In the genomic region with DNA sequence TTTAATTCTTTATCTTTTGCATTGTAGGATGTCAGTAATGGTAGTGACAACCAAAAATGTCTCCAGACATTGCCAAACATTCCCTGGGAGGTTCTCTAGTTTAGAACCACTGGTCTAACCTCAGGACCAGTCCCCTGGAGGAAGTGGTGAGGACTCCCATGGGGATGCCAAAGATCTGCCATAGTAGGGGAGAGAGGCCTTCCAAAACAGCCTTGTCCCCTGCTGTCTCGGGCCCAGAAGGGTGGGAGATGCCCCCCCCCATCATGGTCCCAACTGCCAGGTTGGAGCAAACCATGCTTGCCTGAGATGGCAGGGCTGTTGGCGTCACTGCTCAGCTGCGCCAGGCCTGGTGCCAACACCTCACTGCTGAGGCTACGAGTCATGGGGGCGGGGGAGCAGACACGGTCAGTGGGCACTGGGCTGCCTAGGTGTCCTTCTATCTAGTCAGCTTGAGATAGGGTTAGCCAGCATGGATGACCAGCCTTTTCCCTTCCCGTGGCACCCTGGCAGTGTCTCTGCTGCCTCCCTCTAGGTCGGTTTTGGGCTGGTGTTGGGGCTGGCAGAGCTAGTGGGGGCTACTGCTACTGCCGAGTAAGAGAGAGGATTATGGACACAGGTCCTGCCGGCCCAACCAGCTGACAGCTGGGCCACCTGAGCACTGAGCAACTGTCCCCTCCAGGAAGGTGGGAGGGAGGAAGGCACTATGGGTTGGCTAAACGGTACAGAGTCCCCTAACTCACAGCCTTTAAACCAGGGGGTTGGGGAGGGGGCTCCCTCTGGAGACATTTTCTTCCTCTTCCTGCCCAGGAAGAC, we compare ENCODE assay signal across 10 cellular contexts. TPM values are rescaled to one million over a fixed set of nuclear protein-coding genes. Genes with fewer than 3 reads are reported as not detected.
A peak's percentile ranks its signal among the peaks of the same experiment; 100 is the strongest.
DNase-seq lines count a peak whose midpoint lies in the region; ATAC-seq lines count a peak whose summit lies in the region.
"Had no signal": no experiment of that assay in that cellular context is flagged by ENCODE, and none has a peak within 500 bp of the region (broad histone marks: within the 10 kb centered on the region; RNA-seq: fewer than 3 reads in every experiment).

No MANE protein-coding gene starts in this region.

- no peak for ATAC-seq in T-helper 17 cell
- no peak for ATAC-seq in stimulated activated naive CD8-positive, alpha-beta T cell treated with anti-CD3 and anti-CD28 coated beads, Interleukin-15, Interleukin-2, amounts not matched to agents 100 U/mL and 50 U/mL, for 24 hours
- ATAC-seq: CD8-positive, alpha-beta T cell had no signal

- no peaks in the 10 kb centered on the region for H3K9me3 ChIP-seq in T-helper 17 cell (ENCODE audit: control insufficient read depth, low read length, poor library complexity, severe bottlenecking)

- H3K4me3 Mint-ChIP-seq in activated T-cell treated with anti-CD3 and anti-CD28 coated beads, Interleukin-2, amount 50 U/mL, for 24 hours: no peak overlapping the region
- no peak overlapping the region for H3K4me3 Mint-ChIP-seq in T-helper 17 cell
- H3K4me3 Mint-ChIP-seq in activated T-helper 1 cell treated with anti-CD3 and anti-CD28 coated beads, Interleukin-12 subunit alpha, Interleukin-12 subunit beta, Interleukin-2, Interleukin-4 antibody, amounts not matched to agents 30 ng/mL and 10 ng/mL and 1 ng/mL, durations not matched to agents 14 hours and 24 hours and 36 hours: no peak overlapping the region
- H3K4me3 Mint-ChIP-seq: activated naive CD4-positive, alpha-beta T cell treated with anti-CD3 and anti-CD28 coated beads, Interleukin-2, amount 50 U/mL, for 24 hours; CD8-positive, alpha-beta T cell had no signal

- peaks cover 27% of the 10 kb centered on the region for H3K4me1 Mint-ChIP-seq in activated T-cell treated with anti-CD3 and anti-CD28 coated beads, Interleukin-2, amount 50 U/mL, for 24 hours (ENCODE audit: low read depth)
- H3K4me1 Mint-ChIP-seq in T-helper 17 cell: peaks cover 31% of the 10 kb centered on the region
- peaks cover 39% of the 10 kb centered on the region for H3K4me1 Mint-ChIP-seq in activated T-helper 1 cell treated with anti-CD3 and anti-CD28 coated beads, Interleukin-12 subunit alpha, Interleukin-12 subunit beta, Interleukin-2, Interleukin-4 antibody, amounts not matched to agents 30 ng/mL and 10 ng/mL and 1 ng/mL, durations not matched to agents 14 hours and 24 hours and 36 hours (ENCODE audit: low read depth)

- DNase-seq in activated T-cell treated with anti-CD3 and anti-CD28 coated beads, Interleukin-2, amount 50 U/mL, for 24 hours: peak; percentile 31
- no peak for DNase-seq in activated T-cell treated with anti-CD3 and anti-CD28 coated beads, Interleukin-2, amount 50 U/mL, for 48 hours
- DNase-seq in T-helper 17 cell (peak in 1 of 3 donors; percentile 8), hypothalamus (lab: John Stamatoyannopoulos, UW) (peak in 26 of 51 donors; percentile 28 to 72 (median 54)), NCI-H526 treated with DMSO at 0.1 percent for 48 hours (lab: John Stamatoyannopoulos, UW) (no peak), HCEC 1CT (no peak)
- DNase-seq in stimulated activated naive CD8-positive, alpha-beta T cell treated with anti-CD3 and anti-CD28 coated beads, Interleukin-15, Interleukin-2, amounts not matched to agents 100 U/mL and 50 U/mL, for 24 hours: peak; percentile 5
- no peak for DNase-seq in activated T-helper 1 cell treated with anti-CD3 and anti-CD28 coated beads, Interleukin-12 subunit alpha, Interleukin-12 subunit beta, Interleukin-2, Interleukin-4 antibody, amounts not matched to agents 30 ng/mL and 10 ng/mL and 1 ng/mL, durations not matched to agents 14 hours and 24 hours and 36 hours (ENCODE audit: low spot score)
- DNase-seq: CD8-positive, alpha-beta T cell had no signal

- peaks cover 7% of the 10 kb centered on the region for H3K36me3 Mint-ChIP-seq in activated T-cell treated with anti-CD3 and anti-CD28 coated beads, Interleukin-2, amount 50 U/mL, for 24 hours (ENCODE audit: low read depth)
- H3K36me3 Mint-ChIP-seq in T-helper 17 cell (ENCODE audit: low read depth): no peaks in the 10 kb centered on the region
- peaks cover 8% of the 10 kb centered on the region for H3K36me3 Mint-ChIP-seq in activated T-helper 1 cell treated with anti-CD3 and anti-CD28 coated beads, Interleukin-12 subunit alpha, Interleukin-12 subunit beta, Interleukin-2, Interleukin-4 antibody, amounts not matched to agents 30 ng/mL and 10 ng/mL and 1 ng/mL, durations not matched to agents 14 hours and 24 hours and 36 hours (ENCODE audit: low read depth)
- H3K36me3 Mint-ChIP-seq: activated naive CD4-positive, alpha-beta T cell treated with anti-CD3 and anti-CD28 coated beads, Interleukin-2, amount 50 U/mL, for 24 hours; CD8-positive, alpha-beta T cell had no signal

- H3K9me3 Mint-ChIP-seq in activated T-cell treated with anti-CD3 and anti-CD28 coated beads, Interleukin-2, amount 50 U/mL, for 24 hours: no peaks in the 10 kb centered on the region
- no peaks in the 10 kb centered on the region for H3K9me3 Mint-ChIP-seq in activated T-helper 1 cell treated with anti-CD3 and anti-CD28 coated beads, Interleukin-12 subunit alpha, Interleukin-12 subunit beta, Interleukin-2, Interleukin-4 antibody, amounts not matched to agents 30 ng/mL and 10 ng/mL and 1 ng/mL, durations not matched to agents 14 hours and 24 hours and 36 hours
- H3K9me3 Mint-ChIP-seq: activated naive CD4-positive, alpha-beta T cell treated with anti-CD3 and anti-CD28 coated beads, Interleukin-2, amount 50 U/mL, for 24 hours; CD8-positive, alpha-beta T cell had no signal

- H3K27me3 Mint-ChIP-seq in activated T-cell treated with anti-CD3 and anti-CD28 coated beads, Interleukin-2, amount 50 U/mL, for 24 hours: no peaks in the 10 kb centered on the region
- H3K27me3 Mint-ChIP-seq in T-helper 17 cell: no peaks in the 10 kb centered on the region
- H3K27me3 Mint-ChIP-seq in activated T-helper 1 cell treated with anti-CD3 and anti-CD28 coated beads, Interleukin-12 subunit alpha, Interleukin-12 subunit beta, Interleukin-2, Interleukin-4 antibody, amounts not matched to agents 30 ng/mL and 10 ng/mL and 1 ng/mL, durations not matched to agents 14 hours and 24 hours and 36 hours (ENCODE audit: insufficient read depth): peaks cover 2% of the 10 kb centered on the region
- H3K27me3 Mint-ChIP-seq: activated naive CD4-positive, alpha-beta T cell treated with anti-CD3 and anti-CD28 coated beads, Interleukin-2, amount 50 U/mL, for 24 hours had no signal

- intact Hi-C loops in activated T-helper 1 cell treated with anti-CD3 and anti-CD28 coated beads, Interleukin-12 subunit alpha, Interleukin-12 subunit beta, Interleukin-2, Interleukin-4 antibody, amounts not matched to agents 30 ng/mL and 10 ng/mL and 1 ng/mL, durations not matched to agents 14 hours and 24 hours and 36 hours (cut with micrococcal nuclease): no loop called here

- H3K27ac Mint-ChIP-seq in activated T-cell treated with anti-CD3 and anti-CD28 coated beads, Interleukin-2, amount 50 U/mL, for 24 hours: peak overlapping the region; percentile 50
- peak overlapping the region; percentile 29 for H3K27ac Mint-ChIP-seq in T-helper 17 cell
- H3K27ac Mint-ChIP-seq in activated T-helper 1 cell treated with anti-CD3 and anti-CD28 coated beads, Interleukin-12 subunit alpha, Interleukin-12 subunit beta, Interleukin-2, Interleukin-4 antibody, amounts not matched to agents 30 ng/mL and 10 ng/mL and 1 ng/mL, durations not matched to agents 14 hours and 24 hours and 36 hours: no peak overlapping the region
- H3K27ac Mint-ChIP-seq: activated naive CD4-positive, alpha-beta T cell treated with anti-CD3 and anti-CD28 coated beads, Interleukin-2, amount 50 U/mL, for 24 hours; CD8-positive, alpha-beta T cell had no signal

RNA-seq across cellular contexts. Expression of gene CXXC5, which starts 8.3 kb away (rescaled TPM):
- total RNA-seq in T-helper 17 cell: 1 to 10 TPM; 3.2 to 4.3 TPM
- total RNA-seq in activated T-helper 1 cell treated with anti-CD3 and anti-CD28 coated beads, Interleukin-12 subunit alpha, Interleukin-12 subunit beta, Interleukin-2, Interleukin-4 antibody, amounts not matched to agents 30 ng/mL and 10 ng/mL and 1 ng/mL, durations not matched to agents 14 hours and 24 hours and 36 hours: 0.88 and 1.7 TPM in 2 replicates

Comparison
In these comparisons a context has a peak if more than half of its experiments do, and no peak if none do; other contexts are left out.
1. DNase-seq: peak in activated T-cell treated with anti-CD3 and anti-CD28 coated beads, Interleukin-2, amount 50 U/mL, for 24 hours (single experiment), hypothalamus (26 of 51) and stimulated activated naive CD8-positive, alpha-beta T cell treated with anti-CD3 and anti-CD28 coated beads, Interleukin-15, Interleukin-2, amounts not matched to agents 100 U/mL and 50 U/mL, for 24 hours (single experiment); none in activated T-cell treated with anti-CD3 and anti-CD28 coated beads, Interleukin-2, amount 50 U/mL, for 48 hours (0 of 2), NCI-H526 treated with DMSO at 0.1 percent for 48 hours (single experiment), activated T-helper 1 cell treated with anti-CD3 and anti-CD28 coated beads, Interleukin-12 subunit alpha, Interleukin-12 subunit beta, Interleukin-2, Interleukin-4 antibody, amounts not matched to agents 30 ng/mL and 10 ng/mL and 1 ng/mL, durations not matched to agents 14 hours and 24 hours and 36 hours (single experiment) and HCEC 1CT (single experiment).